ENCODE assay signal across 12 cellular contexts in genomic region chr4:10114147-10114546, GRCh38. TPM values are rescaled to one million over a fixed set of nuclear protein-coding genes. Genes with fewer than 3 reads are reported as not detected.
DNase-seq lines count a peak whose midpoint lies in the region; ATAC-seq and TF ChIP-seq lines count a peak whose summit lies in the region.
"Had no signal": no experiment of that assay in that cellular context is flagged by ENCODE, and none has a peak within 500 bp of the region (broad histone marks: within the 10 kb centered on the region; RNA-seq: fewer than 3 reads in every experiment).

No MANE protein-coding gene starts in this region.

- TF ChIP-seq CTCF in fibroblast of the aortic adventitia (IDR thresholded peaks at IDR 0.05; ENCODE audit: insufficient read depth, low read length) (no peak), smooth muscle cell (IDR thresholded peaks at IDR 0.05; ENCODE audit: borderline replicate concordance, insufficient read depth, poor library complexity, severe bottlenecking) (no peak), dorsolateral prefrontal cortex (IDR thresholded peaks at IDR 0.05 in 54 of 56, conservative IDR thresholded peaks at IDR 0.05 in 2 of 56; ENCODE audit: low read depth in 1 of 56, partially characterized antibody in 56 of 56) (no peak)

- intact Hi-C loops in dorsolateral prefrontal cortex (cut with DNase I), result no loop called here

- peaks cover 83% of the 10 kb centered on the region for H3K4me1 Mint-ChIP-seq in activated CD4-positive, alpha-beta T cell treated with anti-CD3 and anti-CD28 coated beads, Interleukin-2, amount 10 ng/mL, durations not matched to agents 7 days and 5 days
- H3K4me1 Mint-ChIP-seq in activated CD4-positive, alpha-beta memory T cell treated with anti-CD3 and anti-CD28 coated beads, Interleukin-2, amount 10 ng/mL, durations not matched to agents 7 days and 5 days, result peaks cover 83% of the 10 kb centered on the region
- peaks cover 94% of the 10 kb centered on the region for H3K4me1 Mint-ChIP-seq in stimulated activated memory B cell treated with anti-CD40 and anti-IgM and Interleukin-4, amounts not matched to agents 10 μg/mL and 1 μg/mL and 100 μg/mL, for 72 hours

- peaks cover 6% of the 10 kb centered on the region for H3F3A ChIP-seq in smooth muscle cell (ENCODE audit: low read depth)

- peak overlapping the region; percentile 99 for H3K4me3 Mint-ChIP-seq in activated CD4-positive, alpha-beta T cell treated with anti-CD3 and anti-CD28 coated beads, Interleukin-2, amount 10 ng/mL, durations not matched to agents 7 days and 5 days
- peak overlapping the region; percentile 94 for H3K4me3 Mint-ChIP-seq in activated CD4-positive, alpha-beta memory T cell treated with anti-CD3 and anti-CD28 coated beads, Interleukin-2, amount 10 ng/mL, durations not matched to agents 7 days and 5 days
- no peak overlapping the region for H3K4me3 Mint-ChIP-seq in stimulated activated memory B cell treated with anti-CD40 and anti-IgM and Interleukin-4, amounts not matched to agents 10 μg/mL and 1 μg/mL and 100 μg/mL, for 72 hours

- H4K20me1 ChIP-seq in smooth muscle cell (ENCODE audit: low read depth), result peaks cover 67% of the 10 kb centered on the region

- H3K27me3 ChIP-seq in smooth muscle cell (ENCODE audit: low read depth) (no peaks in the 10 kb centered on the region), dorsolateral prefrontal cortex (no peaks in the 10 kb centered on the region)
- H3K27me3 ChIP-seq: SJCRH30, stomach had no signal

- H3K4me2 ChIP-seq in smooth muscle cell, result peak overlapping the region; percentile 90

- peak overlapping the region; percentile 56 for H3K9ac ChIP-seq in smooth muscle cell (ENCODE audit: low read depth)

- H2AFZ ChIP-seq in smooth muscle cell (ENCODE audit: low read depth), result no peak overlapping the region

- CTCF ChIA-PET in activated CD4-positive, alpha-beta T cell treated with anti-CD3 and anti-CD28 coated beads, Interleukin-2, amount 10 ng/mL, durations not matched to agents 7 days and 5 days (lab: Charles Lee), result interaction anchor here (1.1 to 1.9 kb wide), 2 partner anchors 14 to 24 kb away, joined by 3 read pairs; no protein-coding TSS in a partner anchor
- CTCF ChIA-PET in activated CD4-positive, alpha-beta memory T cell treated with anti-CD3 and anti-CD28 coated beads, Interleukin-2, amount 10 ng/mL, durations not matched to agents 7 days and 5 days (lab: Charles Lee), result interaction anchor here (6.1 kb wide), 1 partner anchor 18 kb away, joined by 26 read pairs; no protein-coding TSS in a partner anchor

- POLR2A ChIA-PET in activated CD4-positive, alpha-beta T cell treated with anti-CD3 and anti-CD28 coated beads, Interleukin-2, amount 10 ng/mL, durations not matched to agents 7 days and 5 days (lab: Charles Lee), result no interaction called here
- POLR2A ChIA-PET in activated CD4-positive, alpha-beta memory T cell treated with anti-CD3 and anti-CD28 coated beads, Interleukin-2, amount 10 ng/mL, durations not matched to agents 7 days and 5 days (lab: Charles Lee), result interaction anchor here (1.4 to 21.9 kb wide), 2 partner anchors 16 to 67 kb away, joined by 3 to 503 read pairs; no protein-coding TSS in a partner anchor

- DNase-seq in activated CD4-positive, alpha-beta T cell treated with anti-CD3 and anti-CD28 coated beads, Interleukin-2, amount 10 ng/mL, durations not matched to agents 7 days and 5 days, result no peak
- DNase-seq in activated CD4-positive, alpha-beta T cell treated with anti-CD3 and anti-CD28 coated beads, Interleukin-2, amount 50 U/mL, for 1 hour, result no peak
- DNase-seq in activated CD4-positive, alpha-beta memory T cell treated with anti-CD3 and anti-CD28 coated beads, Interleukin-2, amount 10 ng/mL, durations not matched to agents 7 days and 5 days, result no peak
- DNase-seq in fibroblast of the aortic adventitia (ENCODE audit: low read depth) (no peak), smooth muscle cell (lab: John Stamatoyannopoulos, UW; ENCODE audit: unreplicated experiment) (no peak), dorsolateral prefrontal cortex (no peak), hippocampal formation (lab: John Stamatoyannopoulos, UW) (no peak)
- DNase-seq: midbrain, NCI-H524 treated with DMSO at 0.1 percent for 48 hours, SJCRH30, stomach had no signal

- ATAC-seq in stimulated activated memory B cell treated with anti-CD40 and anti-IgM and Interleukin-4, amounts not matched to agents 10 μg/mL and 1 μg/mL and 100 μg/mL, for 72 hours, result no peak

- no peaks in the 10 kb centered on the region for H3K9me3 ChIP-seq in smooth muscle cell (replicated peaks; ENCODE audit: low read depth)
- H3K9me3 ChIP-seq: SJCRH30, stomach had no signal

- H3K27ac Mint-ChIP-seq in activated CD4-positive, alpha-beta T cell treated with anti-CD3 and anti-CD28 coated beads, Interleukin-2, amount 10 ng/mL, durations not matched to agents 7 days and 5 days, result peak overlapping the region; percentile 32
- H3K27ac Mint-ChIP-seq in activated CD4-positive, alpha-beta memory T cell treated with anti-CD3 and anti-CD28 coated beads, Interleukin-2, amount 10 ng/mL, durations not matched to agents 7 days and 5 days, result peak overlapping the region; percentile 26
- H3K27ac Mint-ChIP-seq in stimulated activated memory B cell treated with anti-CD40 and anti-IgM and Interleukin-4, amounts not matched to agents 10 μg/mL and 1 μg/mL and 100 μg/mL, for 72 hours, result no peak overlapping the region

- H3K27ac ChIP-seq in smooth muscle cell (ENCODE audit: low read depth) (peak overlapping the region; percentile 66), dorsolateral prefrontal cortex (peak overlapping the region in 2 of 59 donors; percentile 30 to 95)
- H3K27ac ChIP-seq: SJCRH30 had no signal

- no peaks in the 10 kb centered on the region for H3K9me3 Mint-ChIP-seq in activated CD4-positive, alpha-beta T cell treated with anti-CD3 and anti-CD28 coated beads, Interleukin-2, amount 10 ng/mL, durations not matched to agents 7 days and 5 days
- H3K9me3 Mint-ChIP-seq in activated CD4-positive, alpha-beta memory T cell treated with anti-CD3 and anti-CD28 coated beads, Interleukin-2, amount 10 ng/mL, durations not matched to agents 7 days and 5 days, result no peaks in the 10 kb centered on the region
- no peaks in the 10 kb centered on the region for H3K9me3 Mint-ChIP-seq in stimulated activated memory B cell treated with anti-CD40 and anti-IgM and Interleukin-4, amounts not matched to agents 10 μg/mL and 1 μg/mL and 100 μg/mL, for 72 hours

- H3K4me3 ChIP-seq in fibroblast of the aortic adventitia (ENCODE audit: low read depth, low read length) (peak overlapping the region; percentile 31), smooth muscle cell (no peak overlapping the region), dorsolateral prefrontal cortex (peak overlapping the region in 8 of 59 donors; percentile 81 to 89 (median 84))
- H3K4me3 ChIP-seq: SJCRH30 had no signal

- H3K36me3 Mint-ChIP-seq in activated CD4-positive, alpha-beta T cell treated with anti-CD3 and anti-CD28 coated beads, Interleukin-2, amount 10 ng/mL, durations not matched to agents 7 days and 5 days (ENCODE audit: low read depth), result peaks cover 66% of the 10 kb centered on the region
- peaks cover 74% of the 10 kb centered on the region for H3K36me3 Mint-ChIP-seq in activated CD4-positive, alpha-beta memory T cell treated with anti-CD3 and anti-CD28 coated beads, Interleukin-2, amount 10 ng/mL, durations not matched to agents 7 days and 5 days (ENCODE audit: low read depth)
- H3K36me3 Mint-ChIP-seq in stimulated activated memory B cell treated with anti-CD40 and anti-IgM and Interleukin-4, amounts not matched to agents 10 μg/mL and 1 μg/mL and 100 μg/mL, for 72 hours, result peaks cover 63% of the 10 kb centered on the region

- H3K27me3 Mint-ChIP-seq in activated CD4-positive, alpha-beta T cell treated with anti-CD3 and anti-CD28 coated beads, Interleukin-2, amount 10 ng/mL, durations not matched to agents 7 days and 5 days, result no peaks in the 10 kb centered on the region
- H3K27me3 Mint-ChIP-seq in activated CD4-positive, alpha-beta memory T cell treated with anti-CD3 and anti-CD28 coated beads, Interleukin-2, amount 10 ng/mL, durations not matched to agents 7 days and 5 days, result no peaks in the 10 kb centered on the region
- H3K27me3 Mint-ChIP-seq in stimulated activated memory B cell treated with anti-CD40 and anti-IgM and Interleukin-4, amounts not matched to agents 10 μg/mL and 1 μg/mL and 100 μg/mL, for 72 hours, result no peaks in the 10 kb centered on the region

- H3K4me1 ChIP-seq in smooth muscle cell (ENCODE audit: low read depth), result peaks cover 19% of the 10 kb centered on the region

- WGBS in smooth muscle cell (ENCODE audit: low lambda C conversion rate), result 89% methylated on average over 4 of the region's 4 CpGs

- H3K36me3 ChIP-seq in smooth muscle cell (ENCODE audit: low read depth), result no peaks in the 10 kb centered on the region

- H3K79me2 ChIP-seq in smooth muscle cell (ENCODE audit: low read depth), result peaks cover 70% of the 10 kb centered on the region

RNA-seq across cellular contexts. Expression of gene WDR1, which starts 2.5 kb away (rescaled TPM):
- 100 to 1,000 TPM; 452 to 454 TPM for total RNA-seq in activated CD4-positive, alpha-beta T cell treated with anti-CD3 and anti-CD28 coated beads, Interleukin-2, amount 10 ng/mL, durations not matched to agents 7 days and 5 days
- 100 to 1,000 TPM; 463 to 465 TPM for total RNA-seq in activated CD4-positive, alpha-beta memory T cell treated with anti-CD3 and anti-CD28 coated beads, Interleukin-2, amount 10 ng/mL, durations not matched to agents 7 days and 5 days
- total RNA-seq in fibroblast of the aortic adventitia (ENCODE audit: low replicate concordance) (75.7 and 228 TPM in 2 replicates), smooth muscle cell (224 and 259 TPM in 2 replicates), dorsolateral prefrontal cortex (100 to 1,000 TPM in 77 of 120 experiments, 10 to 100 TPM in 43; 67.7 to 164 (median 107) TPM)
- 273 and 283 TPM in 2 replicates for polyA plus RNA-seq in smooth muscle cell
